ENCODE assay signal across 23 cellular contexts in the genomic region with DNA sequence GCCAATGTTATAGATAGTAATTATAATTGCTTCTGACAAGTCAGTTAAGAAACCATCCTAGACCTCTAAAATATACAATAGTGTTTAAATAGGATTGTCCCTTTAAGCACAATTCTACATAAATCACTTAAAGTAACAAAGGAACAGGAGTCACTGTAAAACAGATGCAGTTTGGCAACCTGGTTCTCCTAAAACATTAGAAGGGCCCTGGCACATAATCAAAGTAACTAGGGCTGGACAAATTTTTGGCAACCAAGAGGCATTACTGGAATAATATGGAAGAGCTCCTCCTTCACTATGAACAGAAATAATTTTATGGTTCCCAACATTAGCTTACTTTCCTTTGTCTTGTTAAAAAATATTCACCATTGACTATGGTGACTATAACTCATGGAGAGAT.
"Had no signal": no experiment of that assay in that cellular context is flagged by ENCODE, and none has a peak within 500 bp of the region (broad histone marks: within the 10 kb centered on the region; RNA-seq: fewer than 3 reads in every experiment).

No MANE protein-coding gene starts in this region.

- H3K9ac ChIP-seq: parathyroid adenoma had no signal

- H3K9me3 ChIP-seq: neutrophil, right atrium auricular region, stomach, thyroid gland, vagina had no signal

- H3K27ac ChIP-seq: dorsolateral prefrontal cortex, neutrophil, parathyroid adenoma, right atrium auricular region, stomach, thyroid gland, vagina had no signal

- H3K36me3 ChIP-seq: neutrophil, right atrium auricular region, stomach, thyroid gland, vagina had no signal

- DNase-seq: dorsolateral prefrontal cortex; effector CD4-positive, alpha-beta T cell; natural killer cell; stimulated activated CD4-positive, alpha-beta T cell treated with anti-CD3 and anti-CD28 coated beads, Interleukin-2, amount 100 ng/mL, for 24 hours; stimulated activated CD4-positive, alpha-beta T cell treated with anti-CD3 and anti-CD28 coated beads, Interleukin-4, amount 100 ng/mL, for 24 hours; stimulated activated naive CD4-positive, alpha-beta T cell treated with Interleukin-2 at 50 U/mL for 16 hours; stomach; thyroid gland; trophoblast cell had no signal

- H3K9me3 Mint-ChIP-seq: memory B cell; natural killer cell; stimulated activated effector memory CD8-positive, alpha-beta T cell treated with anti-CD3 and anti-CD28 coated beads, Interleukin-12 subunit alpha, Interleukin-12 subunit beta, amount 100 ng/mL, for 72 hours had no signal

- H3K27ac Mint-ChIP-seq: memory B cell; progenitor cell of endocrine pancreas; stimulated activated effector memory CD8-positive, alpha-beta T cell treated with anti-CD3 and anti-CD28 coated beads, Interleukin-12 subunit alpha, Interleukin-12 subunit beta, amount 100 ng/mL, for 72 hours had no signal

- H3K36me3 Mint-ChIP-seq: memory B cell; natural killer cell; stimulated activated effector memory CD8-positive, alpha-beta T cell treated with anti-CD3 and anti-CD28 coated beads, Interleukin-12 subunit alpha, Interleukin-12 subunit beta, amount 100 ng/mL, for 72 hours had no signal

- H3K4me1 ChIP-seq: parathyroid adenoma, right atrium auricular region, stomach, thyroid gland, vagina had no signal

- H3K4me3 ChIP-seq: dorsolateral prefrontal cortex, lung, right atrium auricular region, smooth muscle cell, stomach, thyroid gland, vagina had no signal

- H3K4me3 Mint-ChIP-seq: memory B cell; natural killer cell; neural crest cell; stimulated activated effector memory CD8-positive, alpha-beta T cell treated with anti-CD3 and anti-CD28 coated beads, Interleukin-12 subunit alpha, Interleukin-12 subunit beta, amount 100 ng/mL, for 72 hours had no signal

- FAIRE-seq: frontal cortex, keratinocyte had no signal

- H3K27me3 Mint-ChIP-seq: memory B cell, progenitor cell of endocrine pancreas had no signal

- ATAC-seq: left lobe of liver; natural killer cell; sciatic nerve; stimulated activated effector memory CD8-positive, alpha-beta T cell treated with anti-CD3 and anti-CD28 coated beads, Interleukin-12 subunit alpha, Interleukin-12 subunit beta, amount 100 ng/mL, for 72 hours had no signal
